Comparison of ENCODE assay signal across 25 cellular contexts in the genomic region with DNA sequence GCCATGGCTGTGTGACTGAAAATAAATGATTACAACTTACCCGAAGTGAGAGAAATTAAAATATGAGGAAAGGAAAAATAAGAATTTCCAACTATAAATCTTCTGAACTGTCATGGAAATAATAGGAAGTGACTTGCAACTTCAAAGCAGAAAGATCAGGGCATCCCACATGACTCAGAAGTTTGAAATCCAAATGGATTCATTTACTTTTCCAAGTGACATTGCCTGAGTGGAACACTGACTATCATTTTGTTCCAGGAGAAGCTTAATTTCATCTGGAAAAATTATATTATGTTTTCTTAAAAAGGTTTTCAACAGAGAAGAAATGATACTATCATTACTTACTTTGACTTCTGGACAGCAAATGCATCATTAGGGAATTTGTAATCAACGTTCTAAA.
A peak's percentile ranks its signal among the peaks of the same experiment; 100 is the strongest.
DNase-seq lines count a peak whose midpoint lies in the region; ATAC-seq and TF ChIP-seq lines count a peak whose summit lies in the region.
"Had no signal": no experiment of that assay in that cellular context is flagged by ENCODE, and none has a peak within 500 bp of the region (broad histone marks: within the 10 kb centered on the region; RNA-seq: fewer than 3 reads in every experiment).

No MANE protein-coding gene starts in this region.

- peaks cover 0 to 26% of the 10 kb centered on the region in 2 experiments; a peak in 2 of 4 replicates for H3K79me1 ChIP-seq in IMR-90 (ENCODE audit: low read depth in 1 of 2, low read length in 2 of 2)

- peak; percentile 29 for DNase-seq in Daoy (ENCODE audit: low read depth)
- DNase-seq in IMR-90, result peak; percentile 36
- DNase-seq in amniotic epithelial cell (ENCODE audit: low read depth), result peak; percentile 9
- DNase-seq in myocyte (ENCODE audit: low read depth), result peak; percentile 38
- DNase-seq in foreskin melanocyte, result no peak
- DNase-seq in NCI-H82 (lab: John Stamatoyannopoulos, UW), result no peak
- no peak for DNase-seq in erythroblast (lab: John Stamatoyannopoulos, UW)
- DNase-seq: ACHN; activated CD4-positive, alpha-beta T cell treated with anti-CD3 and anti-CD28 coated beads for 36 hours; activated CD8-positive, alpha-beta T cell treated with anti-CD3 and anti-CD28 coated beads, Interleukin-2, amount 10 ng/mL, durations not matched to agents 7 days and 5 days; caudate nucleus; cortex of kidney; DMS53; effector memory CD8-positive, alpha-beta T cell; hypothalamus; midbrain; natural killer cell; NCI-H1092 treated with DMSO at 0.1 percent for 48 hours; NCI-H187; NCI-H524 treated with DMSO at 0.1 percent for 48 hours; PC-9; stimulated activated naive CD8-positive, alpha-beta T cell treated with anti-CD3 and anti-CD28 coated beads, Interleukin-15, Interleukin-2, amounts not matched to agents 100 U/mL and 50 U/mL, for 24 hours had no signal

- peaks cover 16% of the 10 kb centered on the region for H3K9me1 ChIP-seq in IMR-90 (ENCODE audit: insufficient read depth, low read length)

- no peak for TF ChIP-seq RAD21 in IMR-90 (IDR thresholded peaks at IDR 0.05; ENCODE audit: low read length)

- H3K36me3 ChIP-seq in IMR-90 (ENCODE audit: control insufficient read depth, insufficient read depth, low read length), result no peaks in the 10 kb centered on the region
- H3K36me3 ChIP-seq: BLaER1, gastroesophageal sphincter had no signal

- no peak overlapping the region for H3K14ac ChIP-seq in IMR-90 (replicated peaks; ENCODE audit: low read depth, low read length)

- ATAC-seq in IMR-90 (ENCODE audit: low read depth) (no peak), GM19351 (IDR thresholded peaks at IDR 0.05; ENCODE audit: unreplicated experiment) (no peak)
- ATAC-seq: activated CD4-positive, alpha-beta T cell treated with anti-CD3 and anti-CD28 coated beads for 36 hours; activated CD8-positive, alpha-beta T cell treated with anti-CD3 and anti-CD28 coated beads, Interleukin-2, amount 10 ng/mL, durations not matched to agents 7 days and 5 days; effector memory CD8-positive, alpha-beta T cell; gastroesophageal sphincter; natural killer cell; stimulated activated naive CD8-positive, alpha-beta T cell treated with anti-CD3 and anti-CD28 coated beads, Interleukin-15, Interleukin-2, amounts not matched to agents 100 U/mL and 50 U/mL, for 24 hours had no signal

- H2BK120ac ChIP-seq in IMR-90 (ENCODE audit: low read depth, low read length), result no peak overlapping the region

- H3K9me3 ChIP-seq in IMR-90 (ENCODE audit: control insufficient read depth, insufficient read depth, low read length), result no peaks in the 10 kb centered on the region
- H3K9me3 ChIP-seq: gastroesophageal sphincter had no signal

- no peaks in the 10 kb centered on the region for H4K20me1 ChIP-seq in IMR-90 (ENCODE audit: insufficient read depth, low read length)
- H4K20me1 ChIP-seq: BLaER1 had no signal

- no peaks in the 10 kb centered on the region for H3K27me3 ChIP-seq in IMR-90 (ENCODE audit: control insufficient read depth, insufficient read depth, low read length)
- H3K27me3 ChIP-seq: BLaER1, gastroesophageal sphincter had no signal

- no peak overlapping the region for H2AK9ac ChIP-seq in IMR-90 (replicated peaks; ENCODE audit: low read depth, low read length, poor library complexity)

- H3K27ac ChIP-seq in IMR-90 (ENCODE audit: insufficient read depth, low read length), result no peak overlapping the region
- H3K27ac ChIP-seq: BLaER1, gastroesophageal sphincter, PC-9 had no signal

- no peak overlapping the region for H2BK15ac ChIP-seq in IMR-90 (ENCODE audit: low read depth, low read length)

- peaks cover 9% of the 10 kb centered on the region; the same call in 1 of the 2 replicates for H3K4me1 ChIP-seq in IMR-90 (ENCODE audit: control insufficient read depth, insufficient read depth, low read length)
- H3K4me1 ChIP-seq: gastroesophageal sphincter had no signal

- no peak overlapping the region for H3K18ac ChIP-seq in IMR-90 (ENCODE audit: low read depth, low read length)

- CTCF ChIA-PET in IMR-90 (lab: Yijun Ruan, JAX), result interaction anchor here (0.6 to 1.3 kb wide), 2 partner anchors 84 to 191 kb away, joined by 3 to 4 read pairs; no protein-coding TSS in a partner anchor

- H2AK5ac ChIP-seq in IMR-90 (ENCODE audit: low read depth, low read length), result no peak overlapping the region

- in situ Hi-C loops in IMR-90 (cut with MboI; ENCODE audit: low sequenced_read_pairs), result no loop called here

- H4K8ac ChIP-seq in IMR-90 (ENCODE audit: low read depth in 2 of 2, low read length in 2 of 2), result no peak overlapping the region; a peak in 1 of 4 replicates

- peak overlapping the region; percentile 15 for H2BK5ac ChIP-seq in IMR-90 (ENCODE audit: low read depth, low read length, poor library complexity, severe bottlenecking)

- no TSS peak for BruUV-seq in IMR-90 (replicated peaks; lab: Mats Ljungman, UMichigan)

- H4K5ac ChIP-seq in IMR-90 (ENCODE audit: low read depth, low read length), result no peak overlapping the region

- no peak overlapping the region for H3K4me3 ChIP-seq in IMR-90 (ENCODE audit: insufficient read depth, low read depth, low read length)
- H3K4me3 ChIP-seq: BLaER1, gastroesophageal sphincter, PC-9 had no signal

- H3K56ac ChIP-seq in IMR-90 (ENCODE audit: extremely low read depth, insufficient read depth, low read length), result no peak overlapping the region

- H3K23ac ChIP-seq in IMR-90 (ENCODE audit: low read depth, low read length), result no peak overlapping the region

- intact Hi-C loops in IMR-90 (cut with micrococcal nuclease), result no loop called here

- TF ChIP-seq CTCF in IMR-90 (conservative IDR thresholded peaks at IDR 0.05; ENCODE audit: low read depth, low read length), result no peak

- no peak overlapping the region; the same call in 1 of the 2 replicates for H2BK20ac ChIP-seq in IMR-90 (ENCODE audit: low read depth, low read length)

- no peak overlapping the region for H3K4ac ChIP-seq in IMR-90 (ENCODE audit: low read depth, low read length)

- WGBS in IMR-90 (ENCODE audit: extremely low coverage in 2 of 2, insufficient read length in 1 of 2), 2 experiments, result no CpG with 5 or more reads among the region's 2 CpGs

- dilution Hi-C loops in IMR-90 (cut with HindIII; ENCODE audit: low sequenced_read_pairs, unreplicated experiment), result no loop called here

- no peak for TF ChIP-seq POLR2A in IMR-90 (IDR thresholded peaks at IDR 0.05; ENCODE audit: low read depth, low read length)
- TF ChIP-seq POLR2A in erythroblast (IDR thresholded peaks at IDR 0.05; ENCODE audit: low read length), result no peak

- H2AFZ ChIP-seq in IMR-90 (replicated peaks; ENCODE audit: low read length, poor library complexity), result no peak overlapping the region
- H2AFZ ChIP-seq: PC-9 had no signal

- POLR2A ChIA-PET in IMR-90 (lab: Charles Lee; ENCODE audit: unreplicated experiment), result no interaction called here

- no peak overlapping the region for H3K4me2 ChIP-seq in IMR-90 (ENCODE audit: low read depth, low read length)
- H3K4me2 ChIP-seq: BLaER1, PC-9 had no signal

- H3K9ac ChIP-seq in IMR-90 (ENCODE audit: low read depth, low read length), result no peak overlapping the region
- H3K9ac ChIP-seq: BLaER1 had no signal

- H4K91ac ChIP-seq in IMR-90 (ENCODE audit: insufficient read depth, low read depth, low read length), result no peak overlapping the region

TF ChIP-seq in IMR-90, 13 proteins besides CTCF, POLR2A, EP300 and RAD21:
- TF ChIP-seq CHD1 (IDR thresholded peaks at IDR 0.05; ENCODE audit: low read depth, low read length) (no peak), BHLHE40 (IDR thresholded peaks at IDR 0.05; ENCODE audit: low read depth, low read length) (no peak), MXI1 (IDR thresholded peaks at IDR 0.05; ENCODE audit: borderline replicate concordance, low read depth, low read length) (no peak), RCOR1 (IDR thresholded peaks at IDR 0.05; ENCODE audit: insufficient replicate concordance, low read length) (no peak)

Comparison
In these comparisons a context has a peak if more than half of its experiments do, and no peak if none do; other contexts are left out.
1. DNase-seq: peak in Daoy (single experiment), IMR-90 (single experiment), amniotic epithelial cell (single experiment) and myocyte (single experiment); none in foreskin melanocyte (single experiment), NCI-H82 (single experiment) and erythroblast (0 of 2).